27 cellular contexts compared by ENCODE assay signal in genomic region chr19:43482193-43482592, GRCh38. TPM values are rescaled to one million over a fixed set of nuclear protein-coding genes. Genes with fewer than 3 reads are reported as not detected.
"Had no signal": no experiment of that assay in that cellular context is flagged by ENCODE, and none has a peak within 500 bp of the region (broad histone marks: within the 10 kb centered on the region; RNA-seq: fewer than 3 reads in every experiment).

No MANE protein-coding gene starts in this region.

- H3K27me3 Mint-ChIP-seq: central memory CD8-positive, alpha-beta T cell; dendritic cell treated with granulocyte-macrophage colony-stimulating factor and Interleukin-4, amounts not matched to agents 40 ng/mL and 50 ng/mL, for 4 days; memory B cell; naive thymus-derived CD4-positive, alpha-beta T cell; type B pancreatic cell had no signal

- H3K27ac ChIP-seq: colonic mucosa, pancreas, right lobe of liver, stomach, thyroid gland had no signal

- H3K4me3 Mint-ChIP-seq: central memory CD8-positive, alpha-beta T cell; dendritic cell treated with granulocyte-macrophage colony-stimulating factor and Interleukin-4, amounts not matched to agents 40 ng/mL and 50 ng/mL, for 4 days; immature natural killer cell; memory B cell; naive thymus-derived CD4-positive, alpha-beta T cell; nephron; stimulated activated effector memory CD8-positive, alpha-beta T cell treated with anti-CD3 and anti-CD28 coated beads, Interleukin-12 subunit alpha, Interleukin-12 subunit beta, amount 100 ng/mL, for 72 hours; type B pancreatic cell had no signal

- DNase-seq: colonic mucosa; effector CD8-positive, alpha-beta T cell; erythroblast; hypothalamus; immature natural killer cell; midbrain; naive thymus-derived CD4-positive, alpha-beta T cell; occipital lobe; pancreas; right lobe of liver; stimulated activated CD4-positive, alpha-beta T cell treated with anti-CD3 and anti-CD28 coated beads, Interleukin-2, amount 100 ng/mL, for 24 hours; stimulated activated CD4-positive, alpha-beta T cell treated with anti-CD3 and anti-CD28 coated beads, Interleukin-4, amount 100 ng/mL, for 24 hours; stimulated activated naive CD4-positive, alpha-beta T cell treated with Interleukin-2 at 50 U/mL for 16 hours; stomach; thyroid gland had no signal

- FAIRE-seq: endometrium, frontal cortex, keratinocyte, pancreas had no signal

- H3K9me3 Mint-ChIP-seq: central memory CD8-positive, alpha-beta T cell; dendritic cell treated with granulocyte-macrophage colony-stimulating factor and Interleukin-4, amounts not matched to agents 40 ng/mL and 50 ng/mL, for 4 days; immature natural killer cell; memory B cell; naive thymus-derived CD4-positive, alpha-beta T cell; nephron; stimulated activated effector memory CD8-positive, alpha-beta T cell treated with anti-CD3 and anti-CD28 coated beads, Interleukin-12 subunit alpha, Interleukin-12 subunit beta, amount 100 ng/mL, for 72 hours; type B pancreatic cell had no signal

- H3K36me3 ChIP-seq: colonic mucosa, pancreas, thyroid gland had no signal

- H3K4me1 Mint-ChIP-seq: central memory CD8-positive, alpha-beta T cell; immature natural killer cell; nephron; stimulated activated effector memory CD8-positive, alpha-beta T cell treated with anti-CD3 and anti-CD28 coated beads, Interleukin-12 subunit alpha, Interleukin-12 subunit beta, amount 100 ng/mL, for 72 hours had no signal

- H3K4me1 ChIP-seq: colonic mucosa, pancreas, right lobe of liver, stomach, thyroid gland had no signal

- ATAC-seq: left lobe of liver; naive thymus-derived CD4-positive, alpha-beta T cell; pancreas; right lobe of liver; stimulated activated effector memory CD8-positive, alpha-beta T cell treated with anti-CD3 and anti-CD28 coated beads, Interleukin-12 subunit alpha, Interleukin-12 subunit beta, amount 100 ng/mL, for 72 hours had no signal

- H3K4me3 ChIP-seq: colonic mucosa, lung, pancreas, right lobe of liver, stomach, thyroid gland had no signal

- H3K27me3 ChIP-seq: colonic mucosa, pancreas, right lobe of liver, stomach, thyroid gland had no signal

- H3K27ac Mint-ChIP-seq: dendritic cell treated with granulocyte-macrophage colony-stimulating factor and Interleukin-4, amounts not matched to agents 40 ng/mL and 50 ng/mL, for 4 days; memory B cell; nephron; stimulated activated effector memory CD8-positive, alpha-beta T cell treated with anti-CD3 and anti-CD28 coated beads, Interleukin-12 subunit alpha, Interleukin-12 subunit beta, amount 100 ng/mL, for 72 hours had no signal

- H3K9me3 ChIP-seq: colonic mucosa, pancreas, right lobe of liver, stomach, thyroid gland had no signal

RNA-seq across cellular contexts. Expression of gene LYPD3, which starts 16.8 kb away (rescaled TPM):
- total RNA-seq: occipital lobe, pulmonary artery endothelial cell had no signal
